20 cellular contexts compared by ENCODE assay signal in the genomic region with DNA sequence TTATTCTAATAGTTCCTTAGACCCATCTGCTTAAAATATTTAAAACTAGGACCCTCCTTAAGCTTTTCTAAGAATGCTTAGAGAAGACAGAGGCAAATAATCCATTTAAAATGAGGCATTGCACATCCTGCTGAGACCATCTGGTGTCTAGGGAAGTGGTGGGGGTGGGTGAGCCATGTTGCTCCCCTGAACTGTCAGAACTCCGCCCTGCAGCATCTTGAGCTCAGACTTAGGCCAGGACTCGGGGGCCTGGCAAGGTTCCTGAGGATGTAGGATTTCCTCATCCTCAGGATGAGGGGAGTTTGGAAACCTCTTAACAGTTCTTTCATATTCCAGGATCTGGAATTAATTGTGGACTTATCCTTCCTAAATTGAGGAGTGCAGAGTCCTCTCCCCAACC. TPM values are rescaled to one million over a fixed set of nuclear protein-coding genes. Genes with fewer than 3 reads are reported as not detected.
"Had no signal": no experiment of that assay in that cellular context is flagged by ENCODE, and none has a peak within 500 bp of the region (broad histone marks: within the 10 kb centered on the region; RNA-seq: fewer than 3 reads in every experiment).

No MANE protein-coding gene starts in this region.

- H3K36me3 ChIP-seq: esophagus muscularis mucosa, left lung, sigmoid colon, vagina had no signal

- ATAC-seq: activated CD4-positive, CD25-positive, alpha-beta regulatory T cell treated with anti-CD3 and anti-CD28 coated beads, Interleukin-2, amount 50 U/mL, for 24 hours; activated CD8-positive, alpha-beta T cell treated with anti-CD3 and anti-CD28 coated beads for 36 hours; left lung; stimulated activated naive B cell treated with anti-CD40 and anti-IgM and Interleukin-4, amounts not matched to agents 10 μg/mL and 1 μg/mL and 100 μg/mL, for 72 hours had no signal

- H3K4me3 ChIP-seq: esophagus muscularis mucosa, left lung, lung, sigmoid colon, vagina had no signal

- H3K9me3 ChIP-seq: esophagus muscularis mucosa, left lung, sigmoid colon, vagina had no signal

- H3K27ac ChIP-seq: left lung, sigmoid colon, vagina had no signal

- DNase-seq: activated CD4-positive, alpha-beta T cell treated with anti-CD3 and anti-CD28 coated beads, Interleukin-2, amount 10 ng/mL, durations not matched to agents 7 days and 5 days; activated CD8-positive, alpha-beta T cell treated with anti-CD3 and anti-CD28 coated beads for 36 hours; activated gamma-delta T cell; aorta; effector memory CD4-positive, alpha-beta T cell; immature natural killer cell; kidney glomerular epithelial cell; left lung; naive B cell; sigmoid colon; stimulated activated CD4-positive, alpha-beta T cell treated with anti-CD3 and anti-CD28 coated beads, Interleukin-2, amount 100 ng/mL, for 48 hours; stimulated activated CD8-positive, alpha-beta memory T cell treated with anti-CD3 and anti-CD28 coated beads, Interleukin-4, amount 100 ng/mL, for 48 hours; stimulated activated naive B cell treated with anti-CD40 and anti-IgM and Interleukin-4, amounts not matched to agents 10 μg/mL and 1 μg/mL and 100 μg/mL, for 72 hours; trophoblast cell had no signal

RNA-seq across cellular contexts. Expression of gene TLL1, which starts 6.5 kb away (rescaled TPM):
- total RNA-seq: activated CD4-positive, alpha-beta T cell treated with anti-CD3 and anti-CD28 coated beads, Interleukin-2, amount 10 ng/mL, durations not matched to agents 7 days and 5 days; activated CD8-positive, alpha-beta T cell treated with anti-CD3 and anti-CD28 coated beads for 36 hours; activated T-helper 1 cell treated with anti-CD3 and anti-CD28 coated beads, Interleukin-12 subunit alpha, Interleukin-12 subunit beta, Interleukin-2, Interleukin-4 antibody, amounts not matched to agents 30 ng/mL and 10 ng/mL and 1 ng/mL, durations not matched to agents 14 hours and 24 hours and 36 hours; T-helper 2 cell treated with Interferon-gamma antibody and Interleukin-4, amounts not matched to agents 100 ng/mL and 5 ng/mL, for 36 hours had no signal
- polyA plus RNA-seq: immature natural killer cell had no signal
